In genomic region chr12:132071837-132072384, GRCh38 we compare ENCODE assay signal across 15 cellular contexts.
DNase-seq lines count a peak whose midpoint lies in the region; ATAC-seq, FAIRE-seq and TF ChIP-seq lines count a peak whose summit lies in the region.
"Had no signal": no experiment of that assay in that cellular context is flagged by ENCODE, and none has a peak within 500 bp of the region (broad histone marks: within the 10 kb centered on the region; RNA-seq: fewer than 3 reads in every experiment).

No MANE protein-coding gene starts in this region.

- TF ChIP-seq CTCF in H1 (IDR thresholded peaks at IDR 0.05; ENCODE audit: control extremely low read depth in 1 of 3, insufficient read depth in 1 of 3, low read depth in 1 of 3, low read length in 3 of 3) (no peak), glutamatergic neuron (IDR thresholded peaks at IDR 0.05; ENCODE audit: partially characterized antibody, unreplicated experiment) (no peak)

- no peak for TF ChIP-seq RAD21 in H1 (IDR thresholded peaks at IDR 0.05 in 1 of 2, conservative IDR thresholded peaks at IDR 0.05 in 1 of 2; ENCODE audit: low read depth in 2 of 2, low read length in 2 of 2)

- peak overlapping the region; percentile 50 for H3K27ac Mint-ChIP-seq in activated naive CD8-positive, alpha-beta T cell treated with anti-CD3 and anti-CD28 coated beads, Interleukin-2, amount 50 U/mL, for 24 hours
- no peak overlapping the region for H3K27ac Mint-ChIP-seq in activated naive CD8-positive, alpha-beta T cell treated with anti-CD3 and anti-CD28 coated beads for 36 hours
- peak overlapping the region; percentile 86 for H3K27ac Mint-ChIP-seq in stimulated activated memory B cell treated with anti-CD40 and anti-IgM and Interleukin-4, amounts not matched to agents 10 μg/mL and 1 μg/mL and 100 μg/mL, for 72 hours
- no peak overlapping the region for H3K27ac Mint-ChIP-seq in glutamatergic neuron (ENCODE audit: unreplicated experiment)

- H3K27me3 Mint-ChIP-seq in activated naive CD8-positive, alpha-beta T cell treated with anti-CD3 and anti-CD28 coated beads, Interleukin-2, amount 50 U/mL, for 24 hours, result no peaks in the 10 kb centered on the region
- no peaks in the 10 kb centered on the region for H3K27me3 Mint-ChIP-seq in activated naive CD8-positive, alpha-beta T cell treated with anti-CD3 and anti-CD28 coated beads for 36 hours
- no peaks in the 10 kb centered on the region for H3K27me3 Mint-ChIP-seq in stimulated activated memory B cell treated with anti-CD40 and anti-IgM and Interleukin-4, amounts not matched to agents 10 μg/mL and 1 μg/mL and 100 μg/mL, for 72 hours
- H3K27me3 Mint-ChIP-seq in glutamatergic neuron (ENCODE audit: unreplicated experiment), result peaks cover 2% of the 10 kb centered on the region
- H3K27me3 Mint-ChIP-seq: activated naive CD4-positive, alpha-beta T cell treated with anti-CD3 and anti-CD28 coated beads, Interleukin-2, amount 50 U/mL, for 24 hours had no signal

- H3K9me3 Mint-ChIP-seq in activated naive CD8-positive, alpha-beta T cell treated with anti-CD3 and anti-CD28 coated beads, Interleukin-2, amount 50 U/mL, for 24 hours, result no peaks in the 10 kb centered on the region
- no peaks in the 10 kb centered on the region for H3K9me3 Mint-ChIP-seq in activated naive CD8-positive, alpha-beta T cell treated with anti-CD3 and anti-CD28 coated beads for 36 hours
- H3K9me3 Mint-ChIP-seq in stimulated activated memory B cell treated with anti-CD40 and anti-IgM and Interleukin-4, amounts not matched to agents 10 μg/mL and 1 μg/mL and 100 μg/mL, for 72 hours, result no peaks in the 10 kb centered on the region
- peaks cover 2% of the 10 kb centered on the region for H3K9me3 Mint-ChIP-seq in glutamatergic neuron (ENCODE audit: unreplicated experiment)
- H3K9me3 Mint-ChIP-seq: activated naive CD4-positive, alpha-beta T cell treated with anti-CD3 and anti-CD28 coated beads, Interleukin-2, amount 50 U/mL, for 24 hours; natural killer cell had no signal

- H2BK12ac ChIP-seq in H1 (ENCODE audit: low read depth, low read length), result no peak overlapping the region

- no peak overlapping the region for H3K18ac ChIP-seq in H1 (ENCODE audit: extremely low read depth, low read length)

- H3K27me3 ChIP-seq in H1 (replicated peaks in 1 of 4; ENCODE audit: control insufficient read depth in 3 of 4, extremely low read depth in 1 of 4, insufficient read depth in 3 of 4, low read length in 3 of 4), result no peaks in the 10 kb centered on the region

- no peaks in the 10 kb centered on the region for H3K4me1 ChIP-seq in H1 (replicated peaks in 1 of 4; ENCODE audit: control insufficient read depth in 3 of 4, insufficient read depth in 4 of 4, low read length in 3 of 4)
- H3K4me1 ChIP-seq: lower lobe of right lung, prostate gland had no signal

- no peak overlapping the region for H2BK120ac ChIP-seq in H1 (replicated peaks; ENCODE audit: low read depth, low read length)

- H2AFZ ChIP-seq in H1 (ENCODE audit: low read length), result no peak overlapping the region

- no peak overlapping the region for H3K4me3 ChIP-seq in H1 (ENCODE audit: extremely low read depth in 1 of 4, insufficient read depth in 2 of 4, low read depth in 3 of 4, low read length in 4 of 4)
- H3K4me3 ChIP-seq: lower lobe of right lung, prostate gland had no signal

- no peaks in the 10 kb centered on the region for H3K23me2 ChIP-seq in H1 (ENCODE audit: low read depth, low read length)

- CTCF ChIA-PET in H1 (lab: Charles Lee; ENCODE audit: partially characterized antibody), result no interaction called here

- 97% methylated on average over 14 of the region's 14 CpGs; no CpG with 5 or more reads in 1 of the 2 experiments for WGBS in H1 (ENCODE audit: extremely low coverage in 1 of 2, insufficient coverage in 1 of 2, insufficient read length in 1 of 2, insufficient replicate concordance in 2 of 2, low coverage in 1 of 2, low lambda C conversion rate in 2 of 2, missing lambda C conversion rate in 1 of 2), 2 experiments

- peaks cover 0 to 11% of the 10 kb centered on the region in 2 experiments for H4K20me1 ChIP-seq in H1 (replicated peaks in 1 of 2; ENCODE audit: control insufficient read depth in 1 of 2, insufficient read depth in 2 of 2, low read length in 2 of 2)

- TF ChIP-seq EP300 in H1 (IDR thresholded peaks at IDR 0.05; ENCODE audit: borderline replicate concordance in 1 of 2, low read depth in 2 of 2, low read length in 2 of 2), result no peak

- H4K91ac ChIP-seq in H1 (replicated peaks; ENCODE audit: insufficient read length, low read length), result no peak overlapping the region

- no peak overlapping the region for H3K23ac ChIP-seq in H1 (ENCODE audit: insufficient read length)

- no peak overlapping the region for H4K5ac ChIP-seq in H1 (ENCODE audit: insufficient read length, low read depth, low read length)

- H3K79me2 ChIP-seq in H1 (ENCODE audit: control insufficient read depth in 1 of 2, insufficient read depth in 2 of 2, low read length in 2 of 2), result no peaks in the 10 kb centered on the region

- H3K9ac ChIP-seq in H1 (replicated peaks in 1 of 4; ENCODE audit: extremely low read depth in 1 of 4, low read depth in 3 of 4, low read length in 3 of 4), result no peak overlapping the region

- peaks cover 34% of the 10 kb centered on the region for H3K36me3 Mint-ChIP-seq in activated naive CD8-positive, alpha-beta T cell treated with anti-CD3 and anti-CD28 coated beads, Interleukin-2, amount 50 U/mL, for 24 hours (ENCODE audit: low read depth)
- peaks cover 17% of the 10 kb centered on the region for H3K36me3 Mint-ChIP-seq in activated naive CD8-positive, alpha-beta T cell treated with anti-CD3 and anti-CD28 coated beads for 36 hours
- peaks cover 46% of the 10 kb centered on the region for H3K36me3 Mint-ChIP-seq in stimulated activated memory B cell treated with anti-CD40 and anti-IgM and Interleukin-4, amounts not matched to agents 10 μg/mL and 1 μg/mL and 100 μg/mL, for 72 hours
- peaks cover 7% of the 10 kb centered on the region for H3K36me3 Mint-ChIP-seq in glutamatergic neuron (ENCODE audit: unreplicated experiment)

- H3K14ac ChIP-seq in H1 (ENCODE audit: insufficient read length), result no peak overlapping the region

- H2BK15ac ChIP-seq in H1 (ENCODE audit: low read length), result no peak overlapping the region

- no peak overlapping the region for H3K4ac ChIP-seq in H1 (replicated peaks; ENCODE audit: insufficient read length, low read depth, low read length)

- H3K9me3 ChIP-seq in H1 (ENCODE audit: insufficient read depth in 2 of 2, low read depth in 1 of 2, low read length in 1 of 2), result no peaks in the 10 kb centered on the region
- H3K9me3 ChIP-seq: lower lobe of right lung, prostate gland had no signal

- no peak for DNase-seq in activated naive CD8-positive, alpha-beta T cell treated with anti-CD3 and anti-CD28 coated beads, Interleukin-2, amount 50 U/mL, for 24 hours
- no peak for DNase-seq in activated naive CD8-positive, alpha-beta T cell treated with anti-CD3 and anti-CD28 coated beads for 36 hours
- DNase-seq in H1 (ENCODE audit: low read depth in 1 of 2, low spot score in 2 of 2) (no peak), glutamatergic neuron (no peak), HTR-8/SVneo (ENCODE audit: insufficient read length, low spot score) (no peak)
- DNase-seq: activated CD4-positive, CD25-positive, alpha-beta regulatory T cell; COR-L47; lower lobe of right lung; natural killer cell; RPMI8226 had no signal

- H4K8ac ChIP-seq in H1 (ENCODE audit: extremely low read depth, insufficient read depth, low read length), result peak overlapping the region; percentile 35; the same call in 1 of the 2 replicates

- H3K4me1 Mint-ChIP-seq in activated naive CD8-positive, alpha-beta T cell treated with anti-CD3 and anti-CD28 coated beads, Interleukin-2, amount 50 U/mL, for 24 hours, result peaks cover 15% of the 10 kb centered on the region
- peaks cover 6% of the 10 kb centered on the region for H3K4me1 Mint-ChIP-seq in activated naive CD8-positive, alpha-beta T cell treated with anti-CD3 and anti-CD28 coated beads for 36 hours
- peaks cover 75% of the 10 kb centered on the region for H3K4me1 Mint-ChIP-seq in stimulated activated memory B cell treated with anti-CD40 and anti-IgM and Interleukin-4, amounts not matched to agents 10 μg/mL and 1 μg/mL and 100 μg/mL, for 72 hours
- H3K4me1 Mint-ChIP-seq in glutamatergic neuron (ENCODE audit: low read depth, unreplicated experiment), result peaks cover 3% of the 10 kb centered on the region

- no peak overlapping the region for H3K56ac ChIP-seq in H1 (replicated peaks; ENCODE audit: insufficient read length, low read depth, low read length)

- no peak overlapping the region for H2BK20ac ChIP-seq in H1 (ENCODE audit: low read length)

- H3K4me3 Mint-ChIP-seq in activated naive CD8-positive, alpha-beta T cell treated with anti-CD3 and anti-CD28 coated beads, Interleukin-2, amount 50 U/mL, for 24 hours, result no peak overlapping the region
- no peak overlapping the region for H3K4me3 Mint-ChIP-seq in activated naive CD8-positive, alpha-beta T cell treated with anti-CD3 and anti-CD28 coated beads for 36 hours
- H3K4me3 Mint-ChIP-seq in stimulated activated memory B cell treated with anti-CD40 and anti-IgM and Interleukin-4, amounts not matched to agents 10 μg/mL and 1 μg/mL and 100 μg/mL, for 72 hours, result peak overlapping the region; percentile 65
- no peak overlapping the region for H3K4me3 Mint-ChIP-seq in glutamatergic neuron (ENCODE audit: unreplicated experiment)
- H3K4me3 Mint-ChIP-seq: activated naive CD4-positive, alpha-beta T cell treated with anti-CD3 and anti-CD28 coated beads, Interleukin-2, amount 50 U/mL, for 24 hours; natural killer cell had no signal

- TF ChIP-seq POLR2A in H1 (IDR thresholded peaks at IDR 0.05; ENCODE audit: control extremely low read depth in 1 of 2, low read depth in 2 of 2, low read length in 2 of 2), result no peak

- no peak overlapping the region for H2BK5ac ChIP-seq in H1 (ENCODE audit: low read depth, low read length)

- H3K36me3 ChIP-seq in H1 (ENCODE audit: control insufficient read depth in 2 of 4, insufficient read depth in 4 of 4, low read length in 3 of 4), result peaks cover 21 to 44% (median 37%) of the 10 kb centered on the region in 4 experiments

- no peak for ATAC-seq in activated naive CD8-positive, alpha-beta T cell treated with anti-CD3 and anti-CD28 coated beads, Interleukin-2, amount 50 U/mL, for 24 hours
- peak; percentile 6 for ATAC-seq in HG03442 (IDR thresholded peaks at IDR 0.05; ENCODE audit: unreplicated experiment)
- ATAC-seq in stimulated activated memory B cell treated with anti-CD40 and anti-IgM and Interleukin-4, amounts not matched to agents 10 μg/mL and 1 μg/mL and 100 μg/mL, for 72 hours, result peak; percentile 48
- no peak for ATAC-seq in HG02885 (IDR thresholded peaks at IDR 0.05; ENCODE audit: poor library complexity, unreplicated experiment)
- ATAC-seq: lower lobe of right lung, natural killer cell had no signal

- POLR2A ChIA-PET in H1 (lab: Charles Lee; ENCODE audit: partially characterized antibody), result no interaction called here

- H2AK5ac ChIP-seq in H1 (ENCODE audit: low read depth, low read length), result no peak overlapping the region

- H3K27ac ChIP-seq in H1 (ENCODE audit: low read depth, low read length), result no peak overlapping the region
- H3K27ac ChIP-seq: lower lobe of right lung, prostate gland had no signal

- FAIRE-seq in H1 (lab: Jason Lieb, UNC) (no peak), HTR-8/SVneo (lab: Jason Lieb, UNC) (no peak)

- H3K4me2 ChIP-seq in H1 (ENCODE audit: insufficient read depth in 1 of 2, low read depth in 2 of 2, low read length in 2 of 2), result no peak overlapping the region

- H3K79me1 ChIP-seq in H1 (ENCODE audit: low read depth, low read length), result no peaks in the 10 kb centered on the region

Comparison
In these comparisons a context has a peak if more than half of its experiments do, and no peak if none do; other contexts are left out.
1. H3K27ac Mint-ChIP-seq: peak in activated naive CD8-positive, alpha-beta T cell treated with anti-CD3 and anti-CD28 coated beads, Interleukin-2, amount 50 U/mL, for 24 hours (single experiment) and stimulated activated memory B cell treated with anti-CD40 and anti-IgM and Interleukin-4, amounts not matched to agents 10 μg/mL and 1 μg/mL and 100 μg/mL, for 72 hours (single experiment); none in activated naive CD8-positive, alpha-beta T cell treated with anti-CD3 and anti-CD28 coated beads for 36 hours (single experiment) and glutamatergic neuron (single experiment).
2. ATAC-seq: peak in HG03442 (single experiment) and stimulated activated memory B cell treated with anti-CD40 and anti-IgM and Interleukin-4, amounts not matched to agents 10 μg/mL and 1 μg/mL and 100 μg/mL, for 72 hours (single experiment); none in activated naive CD8-positive, alpha-beta T cell treated with anti-CD3 and anti-CD28 coated beads, Interleukin-2, amount 50 U/mL, for 24 hours (single experiment) and HG02885 (single experiment).